In the genomic region with DNA sequence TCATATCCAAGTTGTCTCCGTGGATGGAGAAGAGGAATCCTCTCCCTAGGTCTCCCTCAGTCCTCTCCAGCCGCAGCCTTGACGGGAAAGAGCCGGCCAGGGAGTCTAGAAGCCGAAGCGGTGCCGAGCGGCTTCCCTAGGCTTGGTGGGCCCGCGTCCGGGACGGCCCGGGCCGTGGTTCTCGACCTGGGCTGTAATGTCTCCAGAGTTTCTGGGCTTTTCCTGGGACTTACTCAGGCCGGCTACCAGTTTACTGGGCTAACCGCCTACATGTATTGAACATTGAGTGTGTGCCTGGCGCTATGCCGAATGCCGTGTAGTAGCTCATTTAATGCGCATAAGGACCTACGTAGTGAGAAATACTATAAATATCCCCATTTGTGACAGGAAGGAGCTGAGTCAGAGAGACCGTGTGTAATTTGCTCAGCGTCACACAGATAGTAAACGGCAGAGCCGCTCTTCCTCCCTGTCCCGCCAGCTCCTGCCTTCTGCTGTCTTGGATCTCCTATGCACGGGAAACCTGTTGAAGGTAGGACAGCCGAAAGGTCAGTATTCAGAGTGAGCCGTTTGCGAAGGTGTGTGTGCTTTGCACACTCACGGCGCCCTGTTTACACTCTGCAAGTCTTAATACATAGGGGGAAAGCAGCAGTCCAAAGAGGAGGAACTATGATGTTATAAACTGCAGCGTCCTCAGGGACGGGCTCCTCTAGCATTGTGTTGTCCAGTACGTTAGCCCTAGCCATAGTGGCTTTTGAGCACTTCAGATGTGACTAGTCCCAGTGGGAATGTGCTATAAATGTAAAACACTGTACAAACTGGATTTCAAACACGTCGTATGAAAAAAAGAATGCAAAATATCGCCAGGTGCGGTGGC, we compare ENCODE assay signal across 1 cellular context.
A peak's percentile ranks its signal among the peaks of the same experiment; 100 is the strongest.
TF ChIP-seq lines count a peak whose summit lies in the region.

No MANE protein-coding gene starts in this region.

TF ChIP-seq in HepG2, 621 proteins besides CTCF, POLR2A, EP300 and RAD21 (continued from another document and continues in another):
- TF ChIP-seq MXD3 (CRISPR knock-in tag; IDR thresholded peaks at IDR 0.05), result 0 out of 2 replicates have a peak, but pooled peaks have one; percentile 8
- TF ChIP-seq, protein P1, sequence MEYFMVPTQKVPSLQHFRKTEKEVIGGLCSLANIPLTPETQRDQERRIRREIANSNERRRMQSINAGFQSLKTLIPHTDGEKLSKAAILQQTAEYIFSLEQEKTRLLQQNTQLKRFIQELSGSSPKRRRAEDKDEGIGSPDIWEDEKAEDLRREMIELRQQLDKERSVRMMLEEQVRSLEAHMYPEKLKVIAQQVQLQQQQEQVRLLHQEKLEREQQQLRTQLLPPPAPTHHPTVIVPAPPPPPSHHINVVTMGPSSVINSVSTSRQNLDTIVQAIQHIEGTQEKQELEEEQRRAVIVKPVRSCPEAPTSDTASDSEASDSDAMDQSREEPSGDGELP (IDR thresholded peaks at IDR 0.05; ENCODE audit: borderline replicate concordance, low read depth), result no peak
- TF ChIP-seq, protein P2, sequence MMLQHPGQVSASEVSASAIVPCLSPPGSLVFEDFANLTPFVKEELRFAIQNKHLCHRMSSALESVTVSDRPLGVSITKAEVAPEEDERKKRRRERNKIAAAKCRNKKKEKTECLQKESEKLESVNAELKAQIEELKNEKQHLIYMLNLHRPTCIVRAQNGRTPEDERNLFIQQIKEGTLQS (CRISPR knock-in tag; IDR thresholded peaks at IDR 0.05), result no peak
- 0 out of 2 replicates have a peak, but pooled peaks have one; percentile 8 for TF ChIP-seq THAP11 (CRISPR knock-in tag; IDR thresholded peaks at IDR 0.05)
- no peak for TF ChIP-seq AGO1 (IDR thresholded peaks at IDR 0.05; ENCODE audit: low read depth, low read length, poor library complexity, severe bottlenecking)
- no peak for TF ChIP-seq ZNF230 (CRISPR knock-in tag; IDR thresholded peaks at IDR 0.05)
- TF ChIP-seq SP2 (CRISPR knock-in tag; IDR thresholded peaks at IDR 0.05), result no peak
- no peak for TF ChIP-seq MEIS1 (CRISPR knock-in tag; IDR thresholded peaks at IDR 0.05; ENCODE audit: borderline replicate concordance)
- TF ChIP-seq CREBL2 (CRISPR knock-in tag; IDR thresholded peaks at IDR 0.05; ENCODE audit: borderline replicate concordance), result no peak
- TF ChIP-seq, protein P3, sequence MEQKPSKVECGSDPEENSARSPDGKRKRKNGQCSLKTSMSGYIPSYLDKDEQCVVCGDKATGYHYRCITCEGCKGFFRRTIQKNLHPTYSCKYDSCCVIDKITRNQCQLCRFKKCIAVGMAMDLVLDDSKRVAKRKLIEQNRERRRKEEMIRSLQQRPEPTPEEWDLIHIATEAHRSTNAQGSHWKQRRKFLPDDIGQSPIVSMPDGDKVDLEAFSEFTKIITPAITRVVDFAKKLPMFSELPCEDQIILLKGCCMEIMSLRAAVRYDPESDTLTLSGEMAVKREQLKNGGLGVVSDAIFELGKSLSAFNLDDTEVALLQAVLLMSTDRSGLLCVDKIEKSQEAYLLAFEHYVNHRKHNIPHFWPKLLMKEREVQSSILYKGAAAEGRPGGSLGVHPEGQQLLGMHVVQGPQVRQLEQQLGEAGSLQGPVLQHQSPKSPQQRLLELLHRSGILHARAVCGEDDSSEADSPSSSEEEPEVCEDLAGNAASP (CRISPR knock-in tag; IDR thresholded peaks at IDR 0.05; ENCODE audit: borderline replicate concordance), result no peak
- no peak for TF ChIP-seq JARID2 (CRISPR knock-in tag; IDR thresholded peaks at IDR 0.05; ENCODE audit: insufficient replicate concordance)
- TF ChIP-seq ZNF780A (CRISPR knock-in tag; IDR thresholded peaks at IDR 0.05), result 0 out of 2 replicates have a peak, but pooled peaks have one; percentile 26
- TF ChIP-seq, protein P4, sequence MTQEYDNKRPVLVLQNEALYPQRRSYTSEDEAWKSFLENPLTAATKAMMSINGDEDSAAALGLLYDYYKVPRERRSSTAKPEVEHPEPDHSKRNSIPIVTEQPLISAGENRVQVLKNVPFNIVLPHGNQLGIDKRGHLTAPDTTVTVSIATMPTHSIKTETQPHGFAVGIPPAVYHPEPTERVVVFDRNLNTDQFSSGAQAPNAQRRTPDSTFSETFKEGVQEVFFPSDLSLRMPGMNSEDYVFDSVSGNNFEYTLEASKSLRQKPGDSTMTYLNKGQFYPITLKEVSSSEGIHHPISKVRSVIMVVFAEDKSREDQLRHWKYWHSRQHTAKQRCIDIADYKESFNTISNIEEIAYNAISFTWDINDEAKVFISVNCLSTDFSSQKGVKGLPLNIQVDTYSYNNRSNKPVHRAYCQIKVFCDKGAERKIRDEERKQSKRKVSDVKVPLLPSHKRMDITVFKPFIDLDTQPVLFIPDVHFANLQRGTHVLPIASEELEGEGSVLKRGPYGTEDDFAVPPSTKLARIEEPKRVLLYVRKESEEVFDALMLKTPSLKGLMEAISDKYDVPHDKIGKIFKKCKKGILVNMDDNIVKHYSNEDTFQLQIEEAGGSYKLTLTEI (CRISPR knock-in tag; conservative IDR thresholded peaks at IDR 0.05), result no peak
- peak; percentile 27; the same call in 1 of the 2 replicates for TF ChIP-seq TAF1 (CRISPR knock-in tag; IDR thresholded peaks at IDR 0.05)
- 0 out of 2 replicates have a peak, but pooled peaks have one; percentile 2 for TF ChIP-seq ZNF263 (CRISPR knock-in tag; IDR thresholded peaks at IDR 0.05)
- TF ChIP-seq, protein P5, sequence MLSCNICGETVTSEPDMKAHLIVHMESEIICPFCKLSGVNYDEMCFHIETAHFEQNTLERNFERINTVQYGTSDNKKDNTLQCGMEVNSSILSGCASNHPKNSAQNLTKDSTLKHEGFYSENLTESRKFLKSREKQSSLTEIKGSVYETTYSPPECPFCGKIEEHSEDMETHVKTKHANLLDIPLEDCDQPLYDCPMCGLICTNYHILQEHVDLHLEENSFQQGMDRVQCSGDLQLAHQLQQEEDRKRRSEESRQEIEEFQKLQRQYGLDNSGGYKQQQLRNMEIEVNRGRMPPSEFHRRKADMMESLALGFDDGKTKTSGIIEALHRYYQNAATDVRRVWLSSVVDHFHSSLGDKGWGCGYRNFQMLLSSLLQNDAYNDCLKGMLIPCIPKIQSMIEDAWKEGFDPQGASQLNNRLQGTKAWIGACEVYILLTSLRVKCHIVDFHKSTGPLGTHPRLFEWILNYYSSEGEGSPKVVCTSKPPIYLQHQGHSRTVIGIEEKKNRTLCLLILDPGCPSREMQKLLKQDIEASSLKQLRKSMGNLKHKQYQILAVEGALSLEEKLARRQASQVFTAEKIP (CRISPR knock-in tag; IDR thresholded peaks at IDR 0.05; ENCODE audit: borderline replicate concordance), result no peak
- TF ChIP-seq KDM2A (CRISPR knock-in tag; IDR thresholded peaks at IDR 0.05; ENCODE audit: borderline replicate concordance, low read depth), result peak; percentile 38
- no peak for TF ChIP-seq RFXAP (CRISPR knock-in tag; IDR thresholded peaks at IDR 0.05; ENCODE audit: borderline replicate concordance)
- TF ChIP-seq KAT7 (CRISPR knock-in tag; IDR thresholded peaks at IDR 0.05; ENCODE audit: borderline replicate concordance), result peak; percentile 67; the same call in 1 of the 2 replicates
- peak; percentile 13; the same call in 1 of the 2 replicates for TF ChIP-seq ZNF280B (CRISPR knock-in tag; IDR thresholded peaks at IDR 0.05; ENCODE audit: borderline replicate concordance)
- no peak for TF ChIP-seq PREB (CRISPR knock-in tag; IDR thresholded peaks at IDR 0.05)
- TF ChIP-seq SOX6 (IDR thresholded peaks at IDR 0.05), result no peak
- TF ChIP-seq SOX6 (CRISPR knock-in tag; IDR thresholded peaks at IDR 0.05), result no peak
- 0 out of 2 replicates have a peak, but pooled peaks have one; percentile 15 for TF ChIP-seq SALL2 (CRISPR knock-in tag; IDR thresholded peaks at IDR 0.05)
- TF ChIP-seq ZNF749 (CRISPR knock-in tag; IDR thresholded peaks at IDR 0.05; ENCODE audit: borderline replicate concordance), result no peak
- TF ChIP-seq, protein P6, sequence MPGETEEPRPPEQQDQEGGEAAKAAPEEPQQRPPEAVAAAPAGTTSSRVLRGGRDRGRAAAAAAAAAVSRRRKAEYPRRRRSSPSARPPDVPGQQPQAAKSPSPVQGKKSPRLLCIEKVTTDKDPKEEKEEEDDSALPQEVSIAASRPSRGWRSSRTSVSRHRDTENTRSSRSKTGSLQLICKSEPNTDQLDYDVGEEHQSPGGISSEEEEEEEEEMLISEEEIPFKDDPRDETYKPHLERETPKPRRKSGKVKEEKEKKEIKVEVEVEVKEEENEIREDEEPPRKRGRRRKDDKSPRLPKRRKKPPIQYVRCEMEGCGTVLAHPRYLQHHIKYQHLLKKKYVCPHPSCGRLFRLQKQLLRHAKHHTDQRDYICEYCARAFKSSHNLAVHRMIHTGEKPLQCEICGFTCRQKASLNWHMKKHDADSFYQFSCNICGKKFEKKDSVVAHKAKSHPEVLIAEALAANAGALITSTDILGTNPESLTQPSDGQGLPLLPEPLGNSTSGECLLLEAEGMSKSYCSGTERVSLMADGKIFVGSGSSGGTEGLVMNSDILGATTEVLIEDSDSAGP (CRISPR knock-in tag; IDR thresholded peaks at IDR 0.05; ENCODE audit: borderline replicate concordance), result 0 out of 2 replicates have a peak, but pooled peaks have one; percentile 14
- TF ChIP-seq ZBTB42 (CRISPR knock-in tag; IDR thresholded peaks at IDR 0.05), result no peak; the same call in 1 of the 2 replicates
- TF ChIP-seq ZFP1 (CRISPR knock-in tag; IDR thresholded peaks at IDR 0.05), result no peak
- no peak for TF ChIP-seq ZNF883 (CRISPR knock-in tag; IDR thresholded peaks at IDR 0.05; ENCODE audit: not compliant biosample characterization)
- TF ChIP-seq KLF13 (CRISPR knock-in tag; IDR thresholded peaks at IDR 0.05), result no peak
- TF ChIP-seq NAIF1 (CRISPR knock-in tag; IDR thresholded peaks at IDR 0.05; ENCODE audit: borderline replicate concordance), result peak; percentile 74
- peak; percentile 13; the same call in 1 of the 2 replicates for TF ChIP-seq ZNF121 (CRISPR knock-in tag; IDR thresholded peaks at IDR 0.05)
- TF ChIP-seq SPEN (CRISPR knock-in tag; IDR thresholded peaks at IDR 0.05; ENCODE audit: low read depth), result 0 out of 2 replicates have a peak, but pooled peaks have one; percentile 4
- peak; percentile 55 for TF ChIP-seq ZNF687 (CRISPR knock-in tag; IDR thresholded peaks at IDR 0.05)
- TF ChIP-seq MEIS2 (CRISPR knock-in tag; IDR thresholded peaks at IDR 0.05), result no peak
- TF ChIP-seq HNRNPK (IDR thresholded peaks at IDR 0.05; ENCODE audit: low read depth, low read length, poor library complexity, severe bottlenecking), result no peak
- TF ChIP-seq ZNF382 (CRISPR knock-in tag; IDR thresholded peaks at IDR 0.05; ENCODE audit: borderline replicate concordance), result no peak
- TF ChIP-seq TRIM24 (CRISPR knock-in tag; IDR thresholded peaks at IDR 0.05), result no peak
- peak; percentile 21; the same call in 1 of the 2 replicates for TF ChIP-seq FOSL2 (CRISPR knock-in tag; IDR thresholded peaks at IDR 0.05)
- no peak for TF ChIP-seq SNAPC2 (CRISPR knock-in tag; IDR thresholded peaks at IDR 0.05)
- TF ChIP-seq SIX4 (CRISPR knock-in tag; IDR thresholded peaks at IDR 0.05), result no peak; the same call in 1 of the 2 replicates
- 0 out of 2 replicates have a peak, but pooled peaks have one; percentile 6 for TF ChIP-seq BCL6 (CRISPR knock-in tag; IDR thresholded peaks at IDR 0.05)
- 0 out of 2 replicates have a peak, but pooled peaks have one; percentile 21 for TF ChIP-seq ZFP82 (CRISPR knock-in tag; IDR thresholded peaks at IDR 0.05; ENCODE audit: borderline replicate concordance)
